Comparison of ENCODE assay signal across 3 cellular contexts in genomic region chr16:9345889-9346288, GRCh38.
"Had no signal": no experiment of that assay in that cellular context is flagged by ENCODE, and none has a peak within 500 bp of the region (broad histone marks: within the 10 kb centered on the region; RNA-seq: fewer than 3 reads in every experiment).

No MANE protein-coding gene starts in this region.

- DNase-seq: GDM1, GF-D8 had no signal

- H3K4me3 ChIP-seq: GM12878 had no signal

- ATAC-seq: GM12878 had no signal
